ENCODE assay signal across 10 cellular contexts in genomic region chr22:40182231-40182835, GRCh38. TPM values are rescaled to one million over a fixed set of nuclear protein-coding genes. Genes with fewer than 3 reads are reported as not detected.
DNase-seq lines count a peak whose midpoint lies in the region; ATAC-seq and TF ChIP-seq lines count a peak whose summit lies in the region.
"Had no signal": no experiment of that assay in that cellular context is flagged by ENCODE, and none has a peak within 500 bp of the region (broad histone marks: within the 10 kb centered on the region; RNA-seq: fewer than 3 reads in every experiment).

No MANE protein-coding gene starts in this region.

- H3K27me3 Mint-ChIP-seq in activated T-cell treated with anti-CD3 and anti-CD28 coated beads, Interleukin-2, amount 50 U/mL, for 4 hours (ENCODE audit: low read depth): no peaks in the 10 kb centered on the region
- no peaks in the 10 kb centered on the region for H3K27me3 Mint-ChIP-seq in activated T-helper 17 cell treated with anti-CD3 and anti-CD28 coated beads, Interleukin-2, amount 50 U/mL, for 72 hours
- peaks cover 2% of the 10 kb centered on the region for H3K27me3 Mint-ChIP-seq in glutamatergic neuron (ENCODE audit: unreplicated experiment)

- H3K4me1 ChIP-seq in stomach smooth muscle (ENCODE audit: control insufficient read depth, insufficient read depth, low read length): peaks cover 22% of the 10 kb centered on the region

- no peak for ATAC-seq in activated T-cell treated with anti-CD3 and anti-CD28 coated beads, Interleukin-2, amount 50 U/mL, for 4 hours
- ATAC-seq in activated T-helper 17 cell treated with anti-CD3 and anti-CD28 coated beads, Interleukin-2, amount 50 U/mL, for 72 hours (replicated peaks): no peak
- no peak for ATAC-seq in GM21447 (IDR thresholded peaks at IDR 0.05; ENCODE audit: unreplicated experiment)

- H3K4me1 Mint-ChIP-seq in activated T-cell treated with anti-CD3 and anti-CD28 coated beads, Interleukin-2, amount 50 U/mL, for 4 hours (ENCODE audit: low read depth): peaks cover 65% of the 10 kb centered on the region
- H3K4me1 Mint-ChIP-seq in activated T-helper 17 cell treated with anti-CD3 and anti-CD28 coated beads, Interleukin-2, amount 50 U/mL, for 72 hours: peaks cover 54% of the 10 kb centered on the region
- peaks cover 25% of the 10 kb centered on the region for H3K4me1 Mint-ChIP-seq in glutamatergic neuron (ENCODE audit: low read depth, unreplicated experiment)

- H3K4me3 ChIP-seq in stomach smooth muscle (ENCODE audit: low read length in 2 of 2): peak overlapping the region in 1 of 2 donors; percentile 10

- H3K27ac Mint-ChIP-seq in activated T-helper 17 cell treated with anti-CD3 and anti-CD28 coated beads, Interleukin-2, amount 50 U/mL, for 72 hours: peak overlapping the region; percentile 73
- peak overlapping the region; percentile 24 for H3K27ac Mint-ChIP-seq in glutamatergic neuron (ENCODE audit: unreplicated experiment)

- TF ChIP-seq CTCF in glutamatergic neuron (IDR thresholded peaks at IDR 0.05; ENCODE audit: partially characterized antibody, unreplicated experiment): no peak

- H3K36me3 Mint-ChIP-seq in activated T-cell treated with anti-CD3 and anti-CD28 coated beads, Interleukin-2, amount 50 U/mL, for 4 hours (ENCODE audit: insufficient read depth): peaks cover 10% of the 10 kb centered on the region
- peaks cover 13% of the 10 kb centered on the region for H3K36me3 Mint-ChIP-seq in activated T-helper 17 cell treated with anti-CD3 and anti-CD28 coated beads, Interleukin-2, amount 50 U/mL, for 72 hours (ENCODE audit: low read depth)
- H3K36me3 Mint-ChIP-seq in glutamatergic neuron (ENCODE audit: unreplicated experiment): no peaks in the 10 kb centered on the region

- DNase-seq in activated T-cell treated with anti-CD3 and anti-CD28 coated beads, Interleukin-2, amount 50 U/mL, for 4 hours: no peak
- DNase-seq in activated T-cell treated with anti-CD3 and anti-CD28 coated beads, Interleukin-2, amount 50 U/mL, for 1 hour: no peak
- DNase-seq in glutamatergic neuron: no peak
- DNase-seq in SIG-M5 (lab: John Stamatoyannopoulos, UW): no peak
- no peak for DNase-seq in NCI-H128 (lab: John Stamatoyannopoulos, UW; ENCODE audit: unreplicated experiment)
- DNase-seq: activated CD8-positive, alpha-beta memory T cell treated with anti-CD3 and anti-CD28 coated beads, Interleukin-2, amount 50 U/mL, for 48 hours had no signal

- H3K9me3 ChIP-seq in stomach smooth muscle (ENCODE audit: control insufficient read depth in 2 of 2, low read length in 2 of 2): no peaks in the 10 kb centered on the region

- H3K27me3 ChIP-seq in stomach smooth muscle (ENCODE audit: control insufficient read depth in 1 of 2, insufficient read depth in 2 of 2, low read length in 2 of 2): no peaks in the 10 kb centered on the region

- H3K9me3 Mint-ChIP-seq in activated T-cell treated with anti-CD3 and anti-CD28 coated beads, Interleukin-2, amount 50 U/mL, for 4 hours: no peaks in the 10 kb centered on the region
- no peaks in the 10 kb centered on the region for H3K9me3 Mint-ChIP-seq in activated T-helper 17 cell treated with anti-CD3 and anti-CD28 coated beads, Interleukin-2, amount 50 U/mL, for 72 hours
- peaks cover 12% of the 10 kb centered on the region for H3K9me3 Mint-ChIP-seq in glutamatergic neuron (ENCODE audit: unreplicated experiment)

- no peak overlapping the region for H3K9ac ChIP-seq in stomach smooth muscle (ENCODE audit: low read length in 2 of 2)
- H3K9ac ChIP-seq: parathyroid adenoma had no signal

- H3K36me3 ChIP-seq in stomach smooth muscle (ENCODE audit: control insufficient read depth in 2 of 2, insufficient read depth in 2 of 2, low read length in 2 of 2): no peaks in the 10 kb centered on the region

- peak overlapping the region; percentile 42 for H3K27ac ChIP-seq in stomach smooth muscle (ENCODE audit: low read length)
- H3K27ac ChIP-seq: parathyroid adenoma had no signal

- H3K4me3 Mint-ChIP-seq in activated T-cell treated with anti-CD3 and anti-CD28 coated beads, Interleukin-2, amount 50 U/mL, for 4 hours: peak overlapping the region; percentile 66
- H3K4me3 Mint-ChIP-seq in activated T-helper 17 cell treated with anti-CD3 and anti-CD28 coated beads, Interleukin-2, amount 50 U/mL, for 72 hours: peak overlapping the region; percentile 66
- H3K4me3 Mint-ChIP-seq in glutamatergic neuron (ENCODE audit: unreplicated experiment): peak overlapping the region; percentile 8

RNA-seq across cellular contexts. Expression of gene TNRC6B, which starts 4.6 kb away (rescaled TPM):
- 10 to 100 TPM; 19.4 to 21.6 (median 21.2) TPM for total RNA-seq in activated T-cell treated with anti-CD3 and anti-CD28 coated beads, Interleukin-2, amount 50 U/mL, for 4 hours
- 10 to 100 TPM; 45.3 to 59.1 TPM for total RNA-seq in activated T-helper 17 cell treated with anti-CD3 and anti-CD28 coated beads, Interleukin-2, amount 50 U/mL, for 72 hours
- total RNA-seq in glutamatergic neuron (ENCODE audit: unreplicated experiment): 62.0 TPM

Comparison
In these comparisons a context has a peak if more than half of its experiments do, and no peak if none do; other contexts are left out.
1. H3K4me3 Mint-ChIP-seq: peak in every context shown above with its lines; median percentile 66 in activated T-cell treated with anti-CD3 and anti-CD28 coated beads, Interleukin-2, amount 50 U/mL, for 4 hours; 66 in activated T-helper 17 cell treated with anti-CD3 and anti-CD28 coated beads, Interleukin-2, amount 50 U/mL, for 72 hours; 8 in glutamatergic neuron.